In the genomic region with DNA sequence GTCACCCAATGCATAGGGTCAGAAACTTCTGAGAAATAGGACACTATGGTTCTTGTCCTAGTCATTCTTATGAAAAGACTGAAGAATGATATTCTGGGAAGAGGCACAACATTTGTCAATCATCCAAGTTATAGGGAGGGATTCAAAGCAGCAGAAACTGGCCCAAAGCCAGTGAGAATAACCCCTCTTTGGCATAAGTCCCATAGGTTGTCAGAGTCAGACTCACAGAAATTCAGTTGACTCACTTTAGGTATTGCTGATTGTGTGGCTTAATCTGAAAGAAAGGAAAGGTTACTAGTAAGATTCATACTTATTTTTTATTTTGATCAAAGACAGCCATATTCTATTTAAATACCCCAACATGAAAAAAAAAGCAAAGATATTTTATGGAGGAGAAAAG, we compare ENCODE assay signal across 18 cellular contexts.
DNase-seq lines count a peak whose midpoint lies in the region; FAIRE-seq and TF ChIP-seq lines count a peak whose summit lies in the region.
"Had no signal": no experiment of that assay in that cellular context is flagged by ENCODE, and none has a peak within 500 bp of the region (broad histone marks: within the 10 kb centered on the region; RNA-seq: fewer than 3 reads in every experiment).

No MANE protein-coding gene starts in this region.

- H2AFZ ChIP-seq in astrocyte (ENCODE audit: low read depth, low read length), result no peak overlapping the region

- H3K9ac ChIP-seq in astrocyte (ENCODE audit: low read length), result no peak overlapping the region

- DNase-seq in HT1080 (ENCODE audit: low read depth) (peak; percentile 69), NCI-H2029 (lab: John Stamatoyannopoulos, UW) (peak; percentile 31), astrocyte (ENCODE audit: low read depth) (no peak), kidney tubule cell (ENCODE audit: low spot score) (peak; percentile 65), HAP-1 (ENCODE audit: low spot score in 2 of 2) (no peak), NCI-H2196 (lab: John Stamatoyannopoulos, UW; ENCODE audit: unreplicated experiment) (no peak)
- no peak for DNase-seq in activated CD4-positive, alpha-beta T cell treated with anti-CD3 and anti-CD28 coated beads, Interleukin-2, amount 10 ng/mL, durations not matched to agents 7 days and 5 days
- DNase-seq: activated CD4-positive, alpha-beta T cell treated with anti-CD3 and anti-CD28 coated beads for 36 hours; H9; KG1; NCI-H1092; SHP77 treated with DMSO at 0.1 percent for 48 hours; stimulated activated naive CD4-positive, alpha-beta T cell treated with Interleukin-2 at 50 U/mL for 16 hours; T-cell; thyroid gland had no signal

- no peaks in the 10 kb centered on the region for H3K9me3 Mint-ChIP-seq in astrocyte (ENCODE audit: unreplicated experiment)
- no peaks in the 10 kb centered on the region for H3K9me3 Mint-ChIP-seq in activated CD4-positive, alpha-beta T cell treated with anti-CD3 and anti-CD28 coated beads, Interleukin-2, amount 10 ng/mL, durations not matched to agents 7 days and 5 days
- H3K9me3 Mint-ChIP-seq: activated T-helper 1 cell treated with anti-CD3 and anti-CD28 coated beads, Interleukin-12 subunit alpha, Interleukin-12 subunit beta, Interleukin-2, Interleukin-4 antibody, amounts not matched to agents 30 ng/mL and 10 ng/mL and 1 ng/mL, durations not matched to agents 14 hours and 24 hours and 36 hours; H9 had no signal

- in situ Hi-C loops in HAP-1 (cut with MboI; ENCODE audit: low sequenced_read_pairs), result no loop called here

- H3K4me2 ChIP-seq in astrocyte (ENCODE audit: low read length), result no peak overlapping the region

- peaks cover 42% of the 10 kb centered on the region for H3K4me1 Mint-ChIP-seq in astrocyte (ENCODE audit: low read depth, unreplicated experiment)
- no peaks in the 10 kb centered on the region for H3K4me1 Mint-ChIP-seq in activated CD4-positive, alpha-beta T cell treated with anti-CD3 and anti-CD28 coated beads, Interleukin-2, amount 10 ng/mL, durations not matched to agents 7 days and 5 days
- H3K4me1 Mint-ChIP-seq: activated CD4-positive, alpha-beta T cell treated with anti-CD3 and anti-CD28 coated beads for 36 hours; T-cell had no signal

- FAIRE-seq in astrocyte (lab: Jason Lieb, UNC), result no peak

- CTCF ChIA-PET in activated CD4-positive, alpha-beta T cell treated with anti-CD3 and anti-CD28 coated beads, Interleukin-2, amount 10 ng/mL, durations not matched to agents 7 days and 5 days (lab: Charles Lee), result no interaction called here

- H3K36me3 Mint-ChIP-seq in astrocyte (ENCODE audit: low read depth, unreplicated experiment), result peaks cover 7% of the 10 kb centered on the region
- no peaks in the 10 kb centered on the region for H3K36me3 Mint-ChIP-seq in activated CD4-positive, alpha-beta T cell treated with anti-CD3 and anti-CD28 coated beads, Interleukin-2, amount 10 ng/mL, durations not matched to agents 7 days and 5 days (ENCODE audit: low read depth)
- H3K36me3 Mint-ChIP-seq: T-cell had no signal

- H3K27me3 Mint-ChIP-seq in astrocyte (ENCODE audit: low read depth, unreplicated experiment), result no peaks in the 10 kb centered on the region
- peaks cover 8% of the 10 kb centered on the region for H3K27me3 Mint-ChIP-seq in activated CD4-positive, alpha-beta T cell treated with anti-CD3 and anti-CD28 coated beads, Interleukin-2, amount 10 ng/mL, durations not matched to agents 7 days and 5 days

- H3K4me3 Mint-ChIP-seq in astrocyte (ENCODE audit: unreplicated experiment), result no peak overlapping the region
- H3K4me3 Mint-ChIP-seq in activated CD4-positive, alpha-beta T cell treated with anti-CD3 and anti-CD28 coated beads, Interleukin-2, amount 10 ng/mL, durations not matched to agents 7 days and 5 days, result no peak overlapping the region
- H3K4me3 Mint-ChIP-seq: activated CD4-positive, alpha-beta T cell treated with anti-CD3 and anti-CD28 coated beads for 36 hours; activated T-helper 1 cell treated with anti-CD3 and anti-CD28 coated beads, Interleukin-12 subunit alpha, Interleukin-12 subunit beta, Interleukin-2, Interleukin-4 antibody, amounts not matched to agents 30 ng/mL and 10 ng/mL and 1 ng/mL, durations not matched to agents 14 hours and 24 hours and 36 hours; H9; T-cell had no signal

- H4K20me1 ChIP-seq in astrocyte (ENCODE audit: insufficient read depth, low read length), result peaks cover 4% of the 10 kb centered on the region

- peaks cover 6% of the 10 kb centered on the region for H3K4me1 ChIP-seq in astrocyte (ENCODE audit: insufficient read depth, low read length)
- peaks cover 4% of the 10 kb centered on the region for H3K4me1 ChIP-seq in HAP-1
- H3K4me1 ChIP-seq: prostate gland had no signal

- no peak for TF ChIP-seq CTCF in astrocyte (IDR thresholded peaks at IDR 0.05; ENCODE audit: insufficient read depth, low read depth, low read length)

- H3K4me3 ChIP-seq in astrocyte (ENCODE audit: insufficient read depth, low read depth, low read length) (no peak overlapping the region), HAP-1 (no peak overlapping the region)
- H3K4me3 ChIP-seq: prostate gland, thyroid gland had no signal

- POLR2A ChIA-PET in activated CD4-positive, alpha-beta T cell treated with anti-CD3 and anti-CD28 coated beads, Interleukin-2, amount 10 ng/mL, durations not matched to agents 7 days and 5 days (lab: Charles Lee), result no interaction called here

- H3K9me3 ChIP-seq in astrocyte (ENCODE audit: insufficient read depth, low read depth, low read length), result no peaks in the 10 kb centered on the region
- H3K9me3 ChIP-seq in HAP-1, result no peaks in the 10 kb centered on the region
- H3K9me3 ChIP-seq: prostate gland, thyroid gland had no signal

- no peaks in the 10 kb centered on the region for H3K36me3 ChIP-seq in astrocyte (ENCODE audit: insufficient read depth, low read length)
- no peaks in the 10 kb centered on the region for H3K36me3 ChIP-seq in HAP-1 (replicated peaks)
- H3K36me3 ChIP-seq: prostate gland, thyroid gland had no signal

- H3K27ac Mint-ChIP-seq in astrocyte (ENCODE audit: unreplicated experiment), result peak overlapping the region; percentile 54
- H3K27ac Mint-ChIP-seq in activated CD4-positive, alpha-beta T cell treated with anti-CD3 and anti-CD28 coated beads, Interleukin-2, amount 10 ng/mL, durations not matched to agents 7 days and 5 days, result no peak overlapping the region
- H3K27ac Mint-ChIP-seq: activated CD4-positive, alpha-beta T cell treated with anti-CD3 and anti-CD28 coated beads for 36 hours; activated naive CD4-positive, alpha-beta T cell treated with anti-CD3 and anti-CD28 coated beads, Interleukin-2, amount 50 U/mL, for 72 hours; activated T-helper 1 cell treated with anti-CD3 and anti-CD28 coated beads, Interleukin-12 subunit alpha, Interleukin-12 subunit beta, Interleukin-2, Interleukin-4 antibody, amounts not matched to agents 30 ng/mL and 10 ng/mL and 1 ng/mL, durations not matched to agents 14 hours and 24 hours and 36 hours; H9; T-cell had no signal

- H3K27me3 ChIP-seq in astrocyte (ENCODE audit: insufficient read depth, low read length) (no peaks in the 10 kb centered on the region), HAP-1 (ENCODE audit: low read depth) (no peaks in the 10 kb centered on the region)
- H3K27me3 ChIP-seq: thyroid gland had no signal

- no peak overlapping the region for H3K27ac ChIP-seq in astrocyte (ENCODE audit: low read depth, low read length)
- H3K27ac ChIP-seq: prostate gland, thyroid gland had no signal

- no peaks in the 10 kb centered on the region for H3K79me2 ChIP-seq in astrocyte (ENCODE audit: insufficient read depth, low read length)

Comparison
In these comparisons a context has a peak if more than half of its experiments do, and no peak if none do; other contexts are left out.
1. DNase-seq: peak in HT1080 (single experiment), NCI-H2029 (single experiment) and kidney tubule cell (single experiment); none in astrocyte (single experiment), HAP-1 (0 of 2), NCI-H2196 (single experiment) and activated CD4-positive, alpha-beta T cell treated with anti-CD3 and anti-CD28 coated beads, Interleukin-2, amount 10 ng/mL, durations not matched to agents 7 days and 5 days (single experiment).